ENCODE assay signal across 26 cellular contexts in the genomic region with DNA sequence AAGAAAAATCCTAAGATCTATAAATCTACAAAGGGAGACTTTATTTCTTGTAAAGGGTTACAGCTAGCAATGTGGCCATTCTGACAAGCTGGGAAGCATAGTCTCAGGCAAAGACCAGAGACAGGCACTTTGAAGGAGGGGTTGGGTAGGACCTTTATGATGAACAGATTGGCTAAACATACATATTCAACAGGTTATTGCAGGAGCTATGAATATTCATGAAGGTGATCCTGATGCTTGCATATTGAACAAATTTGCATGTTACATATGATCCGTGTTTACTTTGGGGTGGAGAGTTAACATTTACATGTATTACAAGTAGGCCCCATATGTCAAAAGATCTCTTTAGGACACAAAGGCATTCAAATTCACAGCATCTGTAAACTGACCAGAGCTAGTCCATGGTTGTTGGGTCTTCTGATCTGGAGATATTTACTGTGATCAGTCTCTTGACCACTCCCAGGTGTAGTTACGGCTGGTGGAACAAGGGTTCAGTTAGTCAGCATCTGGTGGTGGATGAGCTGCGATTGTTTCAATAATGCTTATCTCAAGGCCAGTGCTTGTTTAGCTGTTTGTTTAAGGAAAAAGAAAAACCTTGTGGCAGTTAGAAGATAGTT.
DNase-seq lines count a peak whose midpoint lies in the region; ATAC-seq, FAIRE-seq and TF ChIP-seq lines count a peak whose summit lies in the region.
"Had no signal": no experiment of that assay in that cellular context is flagged by ENCODE, and none has a peak within 500 bp of the region (broad histone marks: within the 10 kb centered on the region; RNA-seq: fewer than 3 reads in every experiment).

No MANE protein-coding gene starts in this region.

- no peaks in the 10 kb centered on the region for H3K9me1 ChIP-seq in K562 (ENCODE audit: control insufficient read depth, insufficient read depth, low read length)

- H3K4me3 ChIP-seq in HEK293 (ENCODE audit: low read depth, low read length) (no peak overlapping the region), K562 (no peak overlapping the region), BE2C (ENCODE audit: low read depth, low read length) (no peak overlapping the region)

- in situ Hi-C loops in K562 (cut with MboI) (no loop called here), GM13977 (cut with MboI; ENCODE audit: low pct_unique_long_range_greater_than_20kb, low sequenced_read_pairs, unreplicated experiment) (no loop called here)

- no peak overlapping the region for H3K9ac ChIP-seq in K562 (ENCODE audit: insufficient read depth in 1 of 2, low read depth in 2 of 2, low read length in 2 of 2)

- no peak for TF ChIP-seq EP300 in K562 (IDR thresholded peaks at IDR 0.05; ENCODE audit: low read length)

- H3K36me3 ChIP-seq in HEK293 (ENCODE audit: control insufficient read depth in 2 of 2, insufficient read depth in 1 of 2, low read length in 2 of 2) (no peaks in the 10 kb centered on the region), K562 (ENCODE audit: control insufficient read depth, insufficient read depth, low read length) (no peaks in the 10 kb centered on the region), BE2C (no peaks in the 10 kb centered on the region)

- H3K4me1 ChIP-seq in HEK293 (ENCODE audit: control insufficient read depth, insufficient read depth, low read length) (no peaks in the 10 kb centered on the region), K562 (replicated peaks in 1 of 2; ENCODE audit: control insufficient read depth in 2 of 2, insufficient read depth in 2 of 2, low read length in 2 of 2) (no peaks in the 10 kb centered on the region), BE2C (no peaks in the 10 kb centered on the region)

- no peak for TF ChIP-seq RAD21 in K562 (CRISPR knock-in tag; conservative IDR thresholded peaks at IDR 0.05 in 1 of 2, IDR thresholded peaks at IDR 0.05 in 1 of 2)

- H3K9me3 ChIP-seq in HEK293 (ENCODE audit: control insufficient read depth, insufficient read depth, low read depth, low read length), result no peaks in the 10 kb centered on the region
- no peaks in the 10 kb centered on the region for H3K9me3 ChIP-seq in K562 (replicated peaks; ENCODE audit: control insufficient read depth, insufficient read depth, low read depth, low read length)
- no peaks in the 10 kb centered on the region for H3K9me3 ChIP-seq in BE2C

- POLR2A ChIA-PET in HEK293 (lab: Yijun Ruan, JAX), result interaction anchor here (1.8 kb wide), 1 partner anchor 80 kb away, joined by 4 read pairs; a partner anchor contains a TSS
- POLR2A ChIA-PET in K562 (lab: Yijun Ruan, JAX), result interaction anchor here (1.1 kb wide), 1 partner anchor 31 kb away, joined by 4 read pairs; no protein-coding TSS in a partner anchor

- no peak overlapping the region for H2AFZ ChIP-seq in K562 (ENCODE audit: low read depth, low read length)

- no TSS peak for BruUV-seq in K562 (replicated peaks; lab: Mats Ljungman, UMichigan)

- no peak for FAIRE-seq in K562 (lab: Jason Lieb, UNC)
- FAIRE-seq: GM12892, GM19239, HTR-8/SVneo had no signal

- no peaks in the 10 kb centered on the region for H4K20me1 ChIP-seq in K562 (replicated peaks; ENCODE audit: control insufficient read depth, insufficient read depth, low read length)

- no peaks in the 10 kb centered on the region for H3K79me2 ChIP-seq in K562 (ENCODE audit: control insufficient read depth, insufficient read depth, low read length)

- TF ChIP-seq POLR2A in K562 (conservative IDR thresholded peaks at IDR 0.05), result no peak; the same call in 1 of the 2 replicates

- CTCF ChIA-PET in HEK293 (lab: Yijun Ruan, JAX), result interaction anchor here (0.6 to 3.1 kb wide), 6 partner anchors 8 to 135 kb away, joined by 3 to 17 read pairs (median 7); no protein-coding TSS in a partner anchor
- CTCF ChIA-PET in K562 (lab: Yijun Ruan, JAX; ENCODE audit: low intra/inter-chr PET ratio), result no interaction called here

- no peak overlapping the region for H3K4me2 ChIP-seq in K562 (ENCODE audit: insufficient read depth, low read length)

- DNase-seq in NCI-H526 treated with DMSO at 0.1 percent for 48 hours (lab: John Stamatoyannopoulos, UW) (peak; percentile 97), K562 (ENCODE audit: extremely low read depth in 1 of 4, low spot score in 3 of 4) (no peak), GM13977 (ENCODE audit: low spot score) (no peak), BE2C (no peak), cerebellar cortex (ENCODE audit: low spot score) (no peak)
- DNase-seq: Calu3; CD8-positive, alpha-beta memory T cell; DMS79; EL; GDM1; H7; KBM-7; NCI-H187; NCI-H2081 treated with DMSO at 0.1 percent for 48 hours; NCI-H2171; NCI-H345; NCI-H510A treated with DMSO at 0.1 percent for 48 hours; SHP77; T-cell had no signal

- WGBS in K562 (ENCODE audit: insufficient coverage, low coverage, missing lambda C conversion rate), result 12% methylated on average over 3 of the region's 3 CpGs

- H3K27me3 ChIP-seq in K562 (ENCODE audit: control insufficient read depth in 2 of 2, insufficient read depth in 2 of 2, low read length in 2 of 2) (no peaks in the 10 kb centered on the region), BE2C (no peaks in the 10 kb centered on the region)

- no peak overlapping the region for H3K27ac ChIP-seq in HEK293 (ENCODE audit: extremely low read depth, low read depth, low read length)
- H3K27ac ChIP-seq in K562 (ENCODE audit: extremely low read depth, low read depth, low read length), result no peak overlapping the region
- H3K27ac ChIP-seq: RWPE1 had no signal

- no peak for TF ChIP-seq CTCF in HEK293 (tag by site-specific recombination; IDR thresholded peaks at IDR 0.05)
- TF ChIP-seq CTCF in K562 (IDR thresholded peaks at IDR 0.05 in 2 of 3, conservative IDR thresholded peaks at IDR 0.05 in 1 of 3; ENCODE audit: insufficient read depth in 2 of 3, low read depth in 1 of 3, low read length in 3 of 3), result no peak
- TF ChIP-seq CTCF in GM13977 (IDR thresholded peaks at IDR 0.05; ENCODE audit: extremely low read depth, insufficient read depth, missing control alignments), result no peak
- TF ChIP-seq CTCF in BE2C (IDR thresholded peaks at IDR 0.05; ENCODE audit: low read depth, low read length), result no peak

- ATAC-seq in K562 (peak; percentile 60; the same call in 2 of the 3 replicates), HG03457 (IDR thresholded peaks at IDR 0.05; ENCODE audit: unreplicated experiment) (no peak)
- ATAC-seq: Panc1, T-cell had no signal

- intact Hi-C loops in K562 (cut with micrococcal nuclease), result no loop called here

TF ChIP-seq in HEK293, 187 proteins besides CTCF, POLR2A, EP300 and RAD21 (continues in another document):
- no peak for TF ChIP-seq ZNF792 (tag by site-specific recombination; IDR thresholded peaks at IDR 0.05)
- TF ChIP-seq, protein P1, sequence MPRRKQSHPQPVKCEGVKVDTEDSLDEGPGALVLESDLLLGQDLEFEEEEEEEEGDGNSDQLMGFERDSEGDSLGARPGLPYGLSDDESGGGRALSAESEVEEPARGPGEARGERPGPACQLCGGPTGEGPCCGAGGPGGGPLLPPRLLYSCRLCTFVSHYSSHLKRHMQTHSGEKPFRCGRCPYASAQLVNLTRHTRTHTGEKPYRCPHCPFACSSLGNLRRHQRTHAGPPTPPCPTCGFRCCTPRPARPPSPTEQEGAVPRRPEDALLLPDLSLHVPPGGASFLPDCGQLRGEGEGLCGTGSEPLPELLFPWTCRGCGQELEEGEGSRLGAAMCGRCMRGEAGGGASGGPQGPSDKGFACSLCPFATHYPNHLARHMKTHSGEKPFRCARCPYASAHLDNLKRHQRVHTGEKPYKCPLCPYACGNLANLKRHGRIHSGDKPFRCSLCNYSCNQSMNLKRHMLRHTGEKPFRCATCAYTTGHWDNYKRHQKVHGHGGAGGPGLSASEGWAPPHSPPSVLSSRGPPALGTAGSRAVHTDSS (tag by site-specific recombination; IDR thresholded peaks at IDR 0.05), result no peak
- TF ChIP-seq ZNF37A (tag by site-specific recombination; IDR thresholded peaks at IDR 0.05), result no peak
- TF ChIP-seq ZNF404 (tag by site-specific recombination; IDR thresholded peaks at IDR 0.05), result no peak
- TF ChIP-seq, protein P2, sequence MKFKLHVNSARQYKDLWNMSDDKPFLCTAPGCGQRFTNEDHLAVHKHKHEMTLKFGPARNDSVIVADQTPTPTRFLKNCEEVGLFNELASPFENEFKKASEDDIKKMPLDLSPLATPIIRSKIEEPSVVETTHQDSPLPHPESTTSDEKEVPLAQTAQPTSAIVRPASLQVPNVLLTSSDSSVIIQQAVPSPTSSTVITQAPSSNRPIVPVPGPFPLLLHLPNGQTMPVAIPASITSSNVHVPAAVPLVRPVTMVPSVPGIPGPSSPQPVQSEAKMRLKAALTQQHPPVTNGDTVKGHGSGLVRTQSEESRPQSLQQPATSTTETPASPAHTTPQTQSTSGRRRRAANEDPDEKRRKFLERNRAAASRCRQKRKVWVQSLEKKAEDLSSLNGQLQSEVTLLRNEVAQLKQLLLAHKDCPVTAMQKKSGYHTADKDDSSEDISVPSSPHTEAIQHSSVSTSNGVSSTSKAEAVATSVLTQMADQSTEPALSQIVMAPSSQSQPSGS (tag by site-specific recombination; IDR thresholded peaks at IDR 0.05; ENCODE audit: low read depth), result no peak

TF ChIP-seq in K562, 482 proteins besides CTCF, POLR2A, EP300 and RAD21 (continues in another document):
- peak; percentile 4 to 83; a peak in 2 of 4 replicates for TF ChIP-seq FOXA3 (CRISPR knock-in tag; conservative IDR thresholded peaks at IDR 0.05 in 1 of 2, IDR thresholded peaks at IDR 0.05 in 1 of 2)
- peak; percentile 43; the same call in 1 of the 2 replicates for TF ChIP-seq PML (IDR thresholded peaks at IDR 0.05; ENCODE audit: low read length)
- TF ChIP-seq, protein P3, sequence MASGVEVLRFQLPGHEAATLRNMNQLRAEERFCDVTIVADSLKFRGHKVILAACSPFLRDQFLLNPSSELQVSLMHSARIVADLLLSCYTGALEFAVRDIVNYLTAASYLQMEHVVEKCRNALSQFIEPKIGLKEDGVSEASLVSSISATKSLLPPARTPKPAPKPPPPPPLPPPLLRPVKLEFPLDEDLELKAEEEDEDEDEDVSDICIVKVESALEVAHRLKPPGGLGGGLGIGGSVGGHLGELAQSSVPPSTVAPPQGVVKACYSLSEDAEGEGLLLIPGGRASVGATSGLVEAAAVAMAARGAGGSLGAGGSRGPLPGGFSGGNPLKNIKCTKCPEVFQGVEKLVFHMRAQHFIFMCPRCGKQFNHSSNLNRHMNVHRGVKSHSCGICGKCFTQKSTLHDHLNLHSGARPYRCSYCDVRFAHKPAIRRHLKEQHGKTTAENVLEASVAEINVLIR (CRISPR knock-in tag; IDR thresholded peaks at IDR 0.05), result no peak
- TF ChIP-seq, protein P4, sequence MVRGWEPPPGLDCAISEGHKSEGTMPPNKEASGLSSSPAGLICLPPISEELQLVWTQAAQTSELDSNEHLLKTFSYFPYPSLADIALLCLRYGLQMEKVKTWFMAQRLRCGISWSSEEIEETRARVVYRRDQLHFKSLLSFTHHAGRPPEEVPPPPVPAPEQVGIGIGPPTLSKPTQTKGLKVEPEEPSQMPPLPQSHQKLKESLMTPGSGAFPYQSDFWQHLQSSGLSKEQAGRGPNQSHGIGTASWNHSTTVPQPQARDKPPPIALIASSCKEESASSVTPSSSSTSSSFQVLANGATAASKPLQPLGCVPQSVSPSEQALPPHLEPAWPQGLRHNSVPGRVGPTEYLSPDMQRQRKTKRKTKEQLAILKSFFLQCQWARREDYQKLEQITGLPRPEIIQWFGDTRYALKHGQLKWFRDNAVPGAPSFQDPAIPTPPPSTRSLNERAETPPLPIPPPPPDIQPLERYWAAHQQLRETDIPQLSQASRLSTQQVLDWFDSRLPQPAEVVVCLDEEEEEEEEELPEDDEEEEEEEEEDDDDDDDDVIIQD (CRISPR knock-in tag; IDR thresholded peaks at IDR 0.05), result no peak
